ENCODE assay signal across 25 cellular contexts in the genomic region with DNA sequence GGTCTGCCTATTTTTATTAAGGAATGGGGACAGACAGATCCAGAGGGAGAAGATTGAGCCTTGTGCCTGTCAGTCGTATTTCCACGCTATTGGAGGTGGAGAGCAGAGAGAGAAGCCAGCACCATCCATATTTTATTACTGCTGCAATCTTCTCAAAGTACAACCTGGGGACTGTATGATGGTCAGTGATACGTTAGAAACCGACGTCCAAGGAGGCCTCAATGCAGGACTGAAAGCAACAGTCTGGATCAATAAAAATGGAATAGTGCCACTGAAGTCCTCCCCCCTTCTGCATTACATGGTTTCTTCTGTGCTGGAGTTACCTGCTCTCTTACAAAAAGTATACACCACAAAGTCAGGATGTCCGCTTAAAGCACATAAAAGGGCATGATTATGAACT.
"Had no signal": no experiment of that assay in that cellular context is flagged by ENCODE, and none has a peak within 500 bp of the region (broad histone marks: within the 10 kb centered on the region; RNA-seq: fewer than 3 reads in every experiment).

No MANE protein-coding gene starts in this region.

- H3K27me3 ChIP-seq: colonic mucosa, foreskin keratinocyte, gastroesophageal sphincter, heart right ventricle, left lung had no signal

- DNase-seq: colonic mucosa; cortex of kidney; effector CD8-positive, alpha-beta T cell; effector memory CD8-positive, alpha-beta T cell; endodermal cell; erythroblast; foreskin keratinocyte; heart right ventricle; hippocampal formation; left cardiac atrium; left lung; left ventricle myocardium superior; lower lobe of right lung; mesenchymal stem cell; mucosa of descending colon; naive B cell had no signal

- H3K36me3 ChIP-seq: colonic mucosa, gastroesophageal sphincter, heart right ventricle, left lung, lower lobe of right lung had no signal

- H3K4me1 Mint-ChIP-seq: mesothelial cell of epicardium had no signal

- H3K4me3 ChIP-seq: colonic mucosa, gastroesophageal sphincter, heart right ventricle, left lung, lower lobe of right lung, mucosa of descending colon had no signal

- H3K36me3 Mint-ChIP-seq: naive B cell had no signal

- FAIRE-seq: endometrium, frontal cortex, islet of Langerhans, keratinocyte had no signal

- H3K4me3 Mint-ChIP-seq: dendritic cell treated with granulocyte-macrophage colony-stimulating factor and Interleukin-4, amounts not matched to agents 40 ng/mL and 50 ng/mL, for 4 days; effector memory CD8-positive, alpha-beta T cell; endodermal cell; mesothelial cell of epicardium; naive B cell had no signal

- H3K27me3 Mint-ChIP-seq: dendritic cell treated with granulocyte-macrophage colony-stimulating factor and Interleukin-4, amounts not matched to agents 40 ng/mL and 50 ng/mL, for 4 days; effector memory CD8-positive, alpha-beta T cell; naive B cell had no signal

- H3K27ac ChIP-seq: colonic mucosa, epithelial cell of prostate, foreskin keratinocyte, gastroesophageal sphincter, heart right ventricle, left lung, lower lobe of right lung had no signal

- H3K4me1 ChIP-seq: colonic mucosa, foreskin keratinocyte, gastroesophageal sphincter, heart right ventricle, left lung, lower lobe of right lung had no signal

- ATAC-seq: effector memory CD8-positive, alpha-beta T cell; esophagus mucosa; foreskin keratinocyte; gastroesophageal sphincter; heart right ventricle; left cardiac atrium; left lung; left ventricle myocardium superior; lower lobe of right lung; mucosa of descending colon had no signal

- H3K9me3 ChIP-seq: colonic mucosa, gastroesophageal sphincter, heart right ventricle, left lung, lower lobe of right lung, mucosa of descending colon had no signal

- H3K9me3 Mint-ChIP-seq: dendritic cell treated with granulocyte-macrophage colony-stimulating factor and Interleukin-4, amounts not matched to agents 40 ng/mL and 50 ng/mL, for 4 days; effector memory CD8-positive, alpha-beta T cell; mesothelial cell of epicardium; naive B cell had no signal

- H3K27ac Mint-ChIP-seq: dendritic cell treated with granulocyte-macrophage colony-stimulating factor and Interleukin-4, amounts not matched to agents 40 ng/mL and 50 ng/mL, for 4 days; effector memory CD8-positive, alpha-beta T cell; mesothelial cell of epicardium; naive B cell had no signal
